8 cellular contexts compared by ENCODE assay signal in genomic region chr9:35115680-35116538, GRCh38. TPM values are rescaled to one million over a fixed set of nuclear protein-coding genes. Genes with fewer than 3 reads are reported as not detected.
DNase-seq lines count a peak whose midpoint lies in the region; ATAC-seq and TF ChIP-seq lines count a peak whose summit lies in the region.

ATOSB (minus strand) TSS chr9:35115862; CDS start chr9:35108274, 7,588 bp downstream.

- peaks cover 42% of the 10 kb centered on the region for H3F3A ChIP-seq in SK-N-SH (replicated peaks; ENCODE audit: insufficient read depth)

- no peak for TF ChIP-seq EP300 in SK-N-SH (IDR thresholded peaks at IDR 0.05; ENCODE audit: borderline replicate concordance in 1 of 2, low read depth in 1 of 2, low read length in 1 of 2)

- peak within 1 kb of the TSS; percentile 76 to 85 for H3K4me3 ChIP-seq in SK-N-SH (ENCODE audit: low read depth in 2 of 2, low read length in 1 of 2)

- no peaks in the 10 kb centered on the region for H3K9me2 ChIP-seq in SK-N-SH

- no peaks in the 10 kb centered on the region for H3K27me3 ChIP-seq in SK-N-SH (ENCODE audit: insufficient read depth)

- H3K9me3 Mint-ChIP-seq in activated naive CD4-positive, alpha-beta T cell treated with anti-CD3 and anti-CD28 coated beads, Interleukin-2, amount 50 U/mL, for 24 hours, result no peaks in the 10 kb centered on the region

- H4K20me1 ChIP-seq in SK-N-SH (ENCODE audit: insufficient read depth), result no peaks in the 10 kb centered on the region

- H3K36me3 ChIP-seq in SK-N-SH (replicated peaks in 1 of 2; ENCODE audit: control insufficient read depth in 1 of 2, insufficient read depth in 2 of 2, low read length in 1 of 2), result peaks cover 0 to 5% of the 10 kb centered on the region in 2 experiments

- H3K27ac ChIP-seq in SK-N-SH (ENCODE audit: low read depth in 2 of 2, low read length in 1 of 2), result peak within 1 kb of the TSS; percentile 97 to 98
- H3K27ac ChIP-seq in temporal lobe (ENCODE audit: low read depth, low read length), result peak within 1 kb of the TSS; percentile 89

- ATAC-seq in HG02571 (IDR thresholded peaks at IDR 0.05; ENCODE audit: unreplicated experiment), result peak; percentile 59

- H3K79me2 ChIP-seq in SK-N-SH (ENCODE audit: insufficient read depth), result peaks cover 32% of the 10 kb centered on the region

- H3K4me1 Mint-ChIP-seq in activated naive CD4-positive, alpha-beta T cell treated with anti-CD3 and anti-CD28 coated beads, Interleukin-2, amount 50 U/mL, for 24 hours, result peaks cover 51% of the 10 kb centered on the region

- H3K4me1 ChIP-seq in SK-N-SH (ENCODE audit: control insufficient read depth in 1 of 2, insufficient read depth in 2 of 2, low read depth in 1 of 2, low read length in 1 of 2), result peaks cover 26 to 34% of the 10 kb centered on the region in 2 experiments

- TF ChIP-seq CTCF in SK-N-SH (IDR thresholded peaks at IDR 0.05), result no peak

- H3K27ac Mint-ChIP-seq in activated naive CD4-positive, alpha-beta T cell treated with anti-CD3 and anti-CD28 coated beads, Interleukin-2, amount 50 U/mL, for 24 hours, result peak within 1 kb of the TSS; percentile 95

- TF ChIP-seq RAD21 in SK-N-SH (IDR thresholded peaks at IDR 0.05; ENCODE audit: low read length), result no peak

- CTCF ChIA-PET in SK-N-SH (lab: Yijun Ruan, JAX), result interaction anchor here (0.8 to 3.6 kb wide), 20 partner anchors 9 to 440 kb away, joined by 3 to 55 read pairs (median 7); partner anchors contain the start of genes FANCG, PIGO, STOML2 and UNC13B

- peak within 1 kb of the TSS; percentile 99 for H3K4me2 ChIP-seq in SK-N-SH

- H3K9me3 ChIP-seq in SK-N-SH, result no peaks in the 10 kb centered on the region

- peak within 1 kb of the TSS; percentile 92 for H3K4me3 Mint-ChIP-seq in activated naive CD4-positive, alpha-beta T cell treated with anti-CD3 and anti-CD28 coated beads, Interleukin-2, amount 50 U/mL, for 24 hours

- H3K9ac ChIP-seq in SK-N-SH, result peak within 1 kb of the TSS; percentile 93

- peak within 1 kb of the TSS; percentile 92 for H2AFZ ChIP-seq in SK-N-SH (ENCODE audit: low read depth)

- no peaks in the 10 kb centered on the region for H3K27me3 Mint-ChIP-seq in activated naive CD4-positive, alpha-beta T cell treated with anti-CD3 and anti-CD28 coated beads, Interleukin-2, amount 50 U/mL, for 24 hours

- peak; percentile 95 for DNase-seq in GM04504 (ENCODE audit: low read depth)
- DNase-seq in NCI-H1048 (lab: John Stamatoyannopoulos, UW), result peak; percentile 87
- DNase-seq in SK-N-SH, result peak; percentile 90
- DNase-seq in globus pallidus (ENCODE audit: low spot score), result peak; percentile 81
- DNase-seq in occipital lobe (lab: John Stamatoyannopoulos, UW), result peak; percentile 88

- WGBS in SK-N-SH (ENCODE audit: low lambda C conversion rate), result 1% methylated on average over 46 of the region's 54 CpGs

- POLR2A ChIA-PET in SK-N-SH (lab: Yijun Ruan, JAX), result interaction anchor here (0.6 to 3.2 kb wide), 3 partner anchors 12 to 374 kb away, joined by 3 to 35 read pairs (median 3); partner anchors contain the start of genes FANCG, RUSC2 and STOML2

- no peaks in the 10 kb centered on the region for H3K36me3 Mint-ChIP-seq in activated naive CD4-positive, alpha-beta T cell treated with anti-CD3 and anti-CD28 coated beads, Interleukin-2, amount 50 U/mL, for 24 hours

TF ChIP-seq in SK-N-SH, 30 proteins besides CTCF, POLR2A, EP300 and RAD21:
- TF ChIP-seq USF2 (IDR thresholded peaks at IDR 0.05; ENCODE audit: borderline replicate concordance, low read depth, low read length) (peak; percentile 45; the same call in 1 of the 2 replicates), MAX (IDR thresholded peaks at IDR 0.05; ENCODE audit: low read depth) (peak; percentile 95), MXI1 (IDR thresholded peaks at IDR 0.05; ENCODE audit: low read depth, low read length) (peak; percentile 98), CHD2 (IDR thresholded peaks at IDR 0.05; ENCODE audit: low read length, partially characterized antibody) (peak; percentile 39), RFX5 (IDR thresholded peaks at IDR 0.05; ENCODE audit: low read length) (peak; percentile 17; the same call in 1 of the 2 replicates), EZH2phosphoT487 (IDR thresholded peaks at IDR 0.05; ENCODE audit: borderline replicate concordance, low read depth) (no peak), POLR2AphosphoS5 (IDR thresholded peaks at IDR 0.05; ENCODE audit: low read depth, low read length) (peak; percentile 68), TAF1 (IDR thresholded peaks at IDR 0.05; ENCODE audit: borderline replicate concordance, low read depth, low read length) (peak; percentile 40; the same call in 1 of the 2 replicates), USF1 (IDR thresholded peaks at IDR 0.05; ENCODE audit: borderline replicate concordance, low read depth) (peak; percentile 75; the same call in 1 of the 2 replicates), SIN3A (IDR thresholded peaks at IDR 0.05; ENCODE audit: borderline replicate concordance, low read depth, low read length) (peak; percentile 61; the same call in 1 of the 2 replicates), FOXM1 (IDR thresholded peaks at IDR 0.05; ENCODE audit: low read depth) (no peak), PBX3 (IDR thresholded peaks at IDR 0.05) (no peak; the same call in 1 of the 2 replicates), ELF1 (IDR thresholded peaks at IDR 0.05) (no peak), NRF1 (IDR thresholded peaks at IDR 0.05; ENCODE audit: low read depth, low read length) (no peak)

RNA-seq across cellular contexts. Expression of gene ATOSB, which starts in this region (rescaled TPM):
- polyA plus RNA-seq in SK-N-SH (2012; rRNA removed), result 42.6 and 46.0 TPM in 2 replicates
- 27.4 and 33.7 TPM in 2 replicates for polyA plus RNA-seq in SK-N-SH (2012; cell fraction: cytosol; rRNA removed)
- 53.5 and 64.5 TPM in 2 replicates for polyA plus RNA-seq in SK-N-SH (2012; cell fraction: nucleus; rRNA removed)
- total RNA-seq in occipital lobe, result 11.4 TPM
- 14.8 TPM for total RNA-seq in temporal lobe

Comparison
In these comparisons a context has a peak if more than half of its experiments do, and no peak if none do; other contexts are left out.
1. Peak in every context shown above with its lines: DNase-seq, ATAC-seq, H3K4me3 ChIP-seq and H3K27ac ChIP-seq.